In the genomic region with DNA sequence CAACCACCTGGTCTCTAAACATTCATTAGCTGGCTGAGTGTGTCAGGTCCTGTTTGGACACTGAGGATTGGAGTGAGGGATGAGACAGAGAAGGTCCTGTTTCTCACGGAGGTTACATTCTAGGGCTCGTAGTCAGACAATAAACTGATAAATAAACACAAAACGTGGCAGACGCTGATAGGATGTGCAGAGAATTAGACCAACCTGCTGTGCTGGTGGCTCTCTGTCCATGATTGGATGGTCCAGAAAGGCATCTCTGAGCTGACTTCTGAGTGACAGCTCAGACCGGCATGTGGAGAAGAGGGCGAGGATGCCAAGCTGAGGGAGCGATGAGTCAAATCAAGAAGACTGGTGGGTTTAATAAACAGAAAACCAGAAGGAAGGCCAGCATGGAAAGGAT, we compare ENCODE assay signal across 16 cellular contexts.
A peak's percentile ranks its signal among the peaks of the same experiment; 100 is the strongest.
DNase-seq lines count a peak whose midpoint lies in the region; ATAC-seq and TF ChIP-seq lines count a peak whose summit lies in the region.
"Had no signal": no experiment of that assay in that cellular context is flagged by ENCODE, and none has a peak within 500 bp of the region (broad histone marks: within the 10 kb centered on the region; RNA-seq: fewer than 3 reads in every experiment).

No MANE protein-coding gene starts in this region.

- H3K4me3 ChIP-seq in A673 (ENCODE audit: low read depth, low read length, poor library complexity, severe bottlenecking), result no peak overlapping the region
- H3K4me3 ChIP-seq: BLaER1 treated with 17β-estradiol and CSF1 and Interleukin-3, amounts not matched to agents 10 nM and 100 nM; cardiac muscle cell; psoas muscle had no signal

- POLR2A ChIA-PET in HEK293T (lab: Yijun Ruan, JAX) (no interaction called here), A673 (lab: Charles Lee; ENCODE audit: low non-redundant PET) (no interaction called here)

- intact Hi-C loops in A673 (cut with micrococcal nuclease; ENCODE audit: unreplicated experiment), result no loop called here

- DNase-seq in AG08395 (ENCODE audit: low spot score), result peak; percentile 73
- DNase-seq in HEK293T (ENCODE audit: extremely low spot score), result no peak
- peak; percentile 34 for DNase-seq in SK-MEL-5 (ENCODE audit: low read depth, low spot score)
- peak; percentile 13 for DNase-seq in hepatic stellate cell (ENCODE audit: low spot score)
- no peak for DNase-seq in activated CD8-positive, alpha-beta memory T cell treated with anti-CD3 and anti-CD28 coated beads, Interleukin-2, amount 50 U/mL, for 48 hours
- no peak for DNase-seq in globus pallidus (ENCODE audit: low spot score)
- no peak for DNase-seq in A673 (ENCODE audit: low spot score)
- DNase-seq: activated naive CD4-positive, alpha-beta T cell treated with anti-CD3 and anti-CD28 coated beads for 36 hours; kidney glomerular epithelial cell; NCI-H1105; psoas muscle; SK-N-SH had no signal

- TF ChIP-seq CTCF in A673 (conservative IDR thresholded peaks at IDR 0.05; ENCODE audit: low read depth, low read length), result no peak

- BruUV-seq in A673 (replicated peaks; lab: Mats Ljungman, UMichigan), result no TSS peak

- no peak overlapping the region for H3K27ac ChIP-seq in A673 (ENCODE audit: low read depth, low read length, poor library complexity, severe bottlenecking)
- H3K27ac ChIP-seq: BLaER1 treated with 17β-estradiol and CSF1 and Interleukin-3, amounts not matched to agents 10 nM and 100 nM; cardiac muscle cell; psoas muscle; VCaP had no signal

- CTCF ChIA-PET in HEK293T (lab: Yijun Ruan, JAX) (no interaction called here), A673 (lab: Charles Lee) (no interaction called here)

- in situ Hi-C loops in SK-MEL-5 (cut with HindIII; ENCODE audit: low pct_unique_long_range_greater_than_20kb, low sequenced_read_pairs), result no loop called here

- no peaks in the 10 kb centered on the region for H3K36me3 ChIP-seq in A673 (ENCODE audit: insufficient read depth, low read length, poor library complexity, severe bottlenecking)
- H3K36me3 ChIP-seq: BLaER1 treated with 17β-estradiol and CSF1 and Interleukin-3, amounts not matched to agents 10 nM and 100 nM; cardiac muscle cell had no signal

- peaks cover 12% of the 10 kb centered on the region for H3K4me1 ChIP-seq in A673 (ENCODE audit: insufficient read depth, low read length, poor library complexity, severe bottlenecking)
- H3K4me1 ChIP-seq: BLaER1 treated with 17β-estradiol and CSF1 and Interleukin-3, amounts not matched to agents 10 nM and 100 nM; psoas muscle had no signal

- ATAC-seq in HG02588 (IDR thresholded peaks at IDR 0.05; ENCODE audit: unreplicated experiment), result no peak
- ATAC-seq: psoas muscle had no signal

- no peaks in the 10 kb centered on the region for H3K9me3 ChIP-seq in A673 (ENCODE audit: low read depth, low read length, poor library complexity, severe bottlenecking)
- H3K9me3 ChIP-seq: BLaER1 treated with 17β-estradiol and CSF1 and Interleukin-3, amounts not matched to agents 10 nM and 100 nM; psoas muscle; SK-N-SH had no signal

- no peaks in the 10 kb centered on the region for H3K27me3 ChIP-seq in A673 (replicated peaks; ENCODE audit: insufficient read depth, low read depth, low read length, poor library complexity)
- H3K27me3 ChIP-seq: cardiac muscle cell had no signal

TF ChIP-seq in HEK293T, 16 proteins besides CTCF, POLR2A, EP300 and RAD21:
- TF ChIP-seq FOXK2 (IDR thresholded peaks at IDR 0.05), result no peak
- TF ChIP-seq, protein P1, sequence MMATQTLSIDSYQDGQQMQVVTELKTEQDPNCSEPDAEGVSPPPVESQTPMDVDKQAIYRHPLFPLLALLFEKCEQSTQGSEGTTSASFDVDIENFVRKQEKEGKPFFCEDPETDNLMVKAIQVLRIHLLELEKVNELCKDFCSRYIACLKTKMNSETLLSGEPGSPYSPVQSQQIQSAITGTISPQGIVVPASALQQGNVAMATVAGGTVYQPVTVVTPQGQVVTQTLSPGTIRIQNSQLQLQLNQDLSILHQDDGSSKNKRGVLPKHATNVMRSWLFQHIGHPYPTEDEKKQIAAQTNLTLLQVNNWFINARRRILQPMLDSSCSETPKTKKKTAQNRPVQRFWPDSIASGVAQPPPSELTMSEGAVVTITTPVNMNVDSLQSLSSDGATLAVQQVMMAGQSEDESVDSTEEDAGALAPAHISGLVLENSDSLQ (IDR thresholded peaks at IDR 0.05), result peak; percentile 87

Comparison
In these comparisons a context has a peak if more than half of its experiments do, and no peak if none do; other contexts are left out.
1. DNase-seq: peak in AG08395 (single experiment), SK-MEL-5 (single experiment) and hepatic stellate cell (single experiment); none in HEK293T (single experiment), activated CD8-positive, alpha-beta memory T cell treated with anti-CD3 and anti-CD28 coated beads, Interleukin-2, amount 50 U/mL, for 48 hours (single experiment), globus pallidus (single experiment) and A673 (single experiment).